1 cellular context compared by ENCODE assay signal in genomic region chr7:11026452-11027359, GRCh38.
TF ChIP-seq lines count a peak whose summit lies in the region.

No MANE protein-coding gene starts in this region.

TF ChIP-seq in GM12878, 131 proteins besides CTCF, POLR2A, EP300 and RAD21:
- no peak for TF ChIP-seq RELB (IDR thresholded peaks at IDR 0.05; ENCODE audit: low read depth)
- TF ChIP-seq KDM1A (IDR thresholded peaks at IDR 0.05; ENCODE audit: borderline replicate concordance): no peak
- no peak for TF ChIP-seq WRNIP1 (IDR thresholded peaks at IDR 0.05; ENCODE audit: borderline replicate concordance, low read depth, low read length)
- no peak for TF ChIP-seq MEF2B (IDR thresholded peaks at IDR 0.05; ENCODE audit: partially characterized antibody, poor library complexity, severe bottlenecking)
